In the genomic region with DNA sequence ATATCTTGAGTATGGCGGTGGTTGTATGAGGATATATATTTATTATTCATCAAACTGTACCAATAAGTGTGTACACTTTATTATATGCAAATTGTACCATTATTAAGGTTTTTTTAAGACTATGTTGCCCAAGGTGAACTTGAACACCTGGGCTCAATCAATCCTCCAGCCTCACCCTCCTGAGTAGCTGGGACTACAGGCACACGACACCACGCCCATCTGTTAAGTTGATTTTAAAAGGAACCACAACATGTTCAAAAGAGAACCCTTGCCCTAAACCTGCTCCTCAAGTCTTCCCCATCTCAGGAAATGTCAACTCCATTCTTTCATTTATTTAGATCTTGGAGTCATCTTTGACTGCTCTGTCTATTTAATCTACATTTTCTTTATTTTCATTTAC, we compare ENCODE assay signal across 31 cellular contexts.
"Had no signal": no experiment of that assay in that cellular context is flagged by ENCODE, and none has a peak within 500 bp of the region (broad histone marks: within the 10 kb centered on the region; RNA-seq: fewer than 3 reads in every experiment).

No MANE protein-coding gene starts in this region.

- FAIRE-seq: urothelium cell line had no signal

- ATAC-seq: natural killer cell; psoas muscle; right cardiac atrium; right lobe of liver; stimulated activated memory B cell treated with anti-CD40 and anti-IgM and Interleukin-4, amounts not matched to agents 10 μg/mL and 1 μg/mL and 100 μg/mL, for 72 hours; stimulated activated naive CD8-positive, alpha-beta T cell treated with anti-CD3 and anti-CD28 coated beads, Interleukin-15, amount 100 ng/mL, for 72 hours; stimulated activated naive CD8-positive, alpha-beta T cell treated with anti-CD3 and anti-CD28 coated beads, Interleukin-15, Interleukin-2, amounts not matched to agents 100 U/mL and 50 U/mL, for 24 hours had no signal

- H3K4me1 Mint-ChIP-seq: natural killer cell; nephron; neural progenitor cell; stimulated activated memory B cell treated with anti-CD40 and anti-IgM and Interleukin-4, amounts not matched to agents 10 μg/mL and 1 μg/mL and 100 μg/mL, for 72 hours; stimulated activated naive CD8-positive, alpha-beta T cell treated with anti-CD3 and anti-CD28 coated beads, Interleukin-15, amount 100 ng/mL, for 72 hours had no signal

- H3K9me3 Mint-ChIP-seq: natural killer cell; nephron; stimulated activated memory B cell treated with anti-CD40 and anti-IgM and Interleukin-4, amounts not matched to agents 10 μg/mL and 1 μg/mL and 100 μg/mL, for 72 hours; stimulated activated naive CD8-positive, alpha-beta T cell treated with anti-CD3 and anti-CD28 coated beads, Interleukin-15, amount 100 ng/mL, for 72 hours had no signal

- H3K27ac ChIP-seq: neural progenitor cell, ovary, parathyroid adenoma, psoas muscle, right lobe of liver, sigmoid colon, spleen, suprapubic skin, testis, tibial artery, transverse colon, upper lobe of left lung, vagina had no signal

- H3K4me3 ChIP-seq: neural progenitor cell, ovary, psoas muscle, right lobe of liver, sigmoid colon, smooth muscle cell, spleen, suprapubic skin, testis, tibial artery, transverse colon, upper lobe of left lung, vagina had no signal

- H3K9me3 ChIP-seq: ovary, psoas muscle, right lobe of liver, sigmoid colon, spleen, suprapubic skin, testis, tibial artery, transverse colon, upper lobe of left lung, vagina had no signal

- H3K27ac Mint-ChIP-seq: natural killer cell; nephron; neural progenitor cell; progenitor cell of endocrine pancreas; stimulated activated memory B cell treated with anti-CD40 and anti-IgM and Interleukin-4, amounts not matched to agents 10 μg/mL and 1 μg/mL and 100 μg/mL, for 72 hours; stimulated activated naive CD8-positive, alpha-beta T cell treated with anti-CD3 and anti-CD28 coated beads, Interleukin-15, amount 100 ng/mL, for 72 hours had no signal

- H3K36me3 ChIP-seq: neural progenitor cell, ovary, right lobe of liver, sigmoid colon, spleen, suprapubic skin, tibial artery, transverse colon, upper lobe of left lung, vagina had no signal

- H3K27me3 ChIP-seq: neural progenitor cell, ovary, right lobe of liver, sigmoid colon, suprapubic skin, testis, tibial artery, transverse colon, upper lobe of left lung, vagina had no signal

- H3K4me1 ChIP-seq: neural progenitor cell, parathyroid adenoma, psoas muscle, right lobe of liver, sigmoid colon, spleen, suprapubic skin, testis, tibial artery, upper lobe of left lung, vagina had no signal

- DNase-seq: natural killer cell; occipital lobe; ovary; posterior cingulate gyrus; psoas muscle; right cardiac atrium; right lobe of liver; sigmoid colon; spleen; stimulated activated CD4-positive, alpha-beta T cell treated with anti-CD3 and anti-CD28 coated beads, Interleukin-12 subunit alpha, Interleukin-12 subunit beta, amount 100 ng/mL, for 4 hours; stimulated activated CD4-positive, alpha-beta T cell treated with anti-CD3 and anti-CD28 coated beads, Interleukin-1b, Interleukin-23, amount 100 ng/mL, for 48 hours; stimulated activated CD4-positive, alpha-beta T cell treated with anti-CD3 and anti-CD28 coated beads, Interleukin-4, amount 100 ng/mL, for 1 hour; stimulated activated CD4-positive, alpha-beta T cell treated with anti-CD3 and anti-CD28 coated beads, Interleukin-4, amount 100 ng/mL, for 4 hours; stimulated activated CD8-positive, alpha-beta memory T cell treated with anti-CD3 and anti-CD28 coated beads, Interleukin-4, amount 100 ng/mL, for 48 hours; stimulated activated naive CD4-positive, alpha-beta T cell; stimulated activated naive CD8-positive, alpha-beta T cell treated with anti-CD3 and anti-CD28 coated beads, Interleukin-15, amount 100 ng/mL, for 72 hours; stimulated activated naive CD8-positive, alpha-beta T cell treated with anti-CD3 and anti-CD28 coated beads, Interleukin-15, Interleukin-2, amounts not matched to agents 100 U/mL and 50 U/mL, for 24 hours; substantia nigra; testis; tibial artery; transverse colon; upper lobe of left lung had no signal

- H3K4me3 Mint-ChIP-seq: natural killer cell; nephron; neural progenitor cell; stimulated activated memory B cell treated with anti-CD40 and anti-IgM and Interleukin-4, amounts not matched to agents 10 μg/mL and 1 μg/mL and 100 μg/mL, for 72 hours; stimulated activated naive CD8-positive, alpha-beta T cell treated with anti-CD3 and anti-CD28 coated beads, Interleukin-15, amount 100 ng/mL, for 72 hours had no signal

- H3K36me3 Mint-ChIP-seq: natural killer cell; neural progenitor cell; stimulated activated memory B cell treated with anti-CD40 and anti-IgM and Interleukin-4, amounts not matched to agents 10 μg/mL and 1 μg/mL and 100 μg/mL, for 72 hours had no signal
